ENCODE assay signal across 36 cellular contexts in the genomic region with DNA sequence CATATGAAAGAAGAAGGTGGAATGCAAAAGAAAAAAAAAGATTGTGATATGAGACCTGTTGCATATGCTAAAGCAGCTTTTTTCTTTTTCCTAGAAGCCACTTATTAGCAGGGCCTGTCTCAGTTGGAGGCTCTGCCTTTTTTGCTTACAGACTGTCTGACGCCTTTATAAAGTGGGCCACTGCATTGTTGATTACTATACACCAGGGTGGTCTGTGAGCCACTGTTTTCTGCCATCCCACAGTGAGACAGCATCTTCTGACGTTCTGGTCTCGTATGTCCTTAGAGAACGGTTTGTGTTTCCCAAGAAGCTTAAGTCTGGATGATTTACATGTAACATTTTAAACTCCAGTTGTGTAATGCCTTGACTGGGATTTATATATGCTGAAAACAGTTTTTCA.
"Had no signal": no experiment of that assay in that cellular context is flagged by ENCODE, and none has a peak within 500 bp of the region (broad histone marks: within the 10 kb centered on the region; RNA-seq: fewer than 3 reads in every experiment).

No MANE protein-coding gene starts in this region.

- H3K4me3 Mint-ChIP-seq: activated CD4-positive, alpha-beta memory T cell treated with anti-CD3 and anti-CD28 coated beads for 36 hours; activated CD4-positive, alpha-beta T cell treated with anti-CD3 and anti-CD28 coated beads, Interleukin-2, amount 10 ng/mL, durations not matched to agents 24 days and 14 days; activated naive CD4-positive, alpha-beta T cell treated with anti-CD3 and anti-CD28 coated beads for 36 hours; activated naive CD8-positive, alpha-beta T cell treated with anti-CD3 and anti-CD28 coated beads for 36 hours; activated T-cell treated with anti-CD3 and anti-CD28 coated beads, Interleukin-2, amount 50 U/mL, for 72 hours; brain; immature natural killer cell; natural killer cell; T-helper 1 cell treated with Interleukin-12 subunit alpha and Interleukin-12 subunit beta and Interleukin-4 antibody, amounts not matched to agents 30 μg/mL and 1 μg/mL, for 36 hours had no signal

- ATAC-seq: gastrocnemius medialis, left colon, natural killer cell, psoas muscle, upper lobe of right lung had no signal

- H3K36me3 ChIP-seq: adrenal gland, ascending aorta, cardiac muscle cell, colonic mucosa, gastrocnemius medialis, right atrium auricular region, suprapubic skin, tibial artery, upper lobe of right lung, WERI-Rb-1 had no signal

- H3K4me3 ChIP-seq: adrenal gland, ascending aorta, cardiac muscle cell, colonic mucosa, gastrocnemius medialis, psoas muscle, right atrium auricular region, suprapubic skin, tibial artery, upper lobe of right lung had no signal

- H3K27me3 Mint-ChIP-seq: activated CD4-positive, alpha-beta memory T cell treated with anti-CD3 and anti-CD28 coated beads for 36 hours; activated CD4-positive, alpha-beta T cell treated with anti-CD3 and anti-CD28 coated beads, Interleukin-2, amount 10 ng/mL, durations not matched to agents 24 days and 14 days; activated naive CD8-positive, alpha-beta T cell treated with anti-CD3 and anti-CD28 coated beads for 36 hours; brain had no signal

- H3K9ac ChIP-seq: parathyroid adenoma had no signal

- H3K9me3 ChIP-seq: adrenal gland, ascending aorta, colonic mucosa, gastrocnemius medialis, psoas muscle, right atrium auricular region, suprapubic skin, tibial artery, upper lobe of right lung had no signal

- DNase-seq: activated CD4-positive, alpha-beta memory T cell treated with anti-CD3 and anti-CD28 coated beads for 36 hours; activated CD4-positive, alpha-beta T cell treated with anti-CD3 and anti-CD28 coated beads, Interleukin-2, amount 10 ng/mL, durations not matched to agents 24 days and 14 days; activated CD4-positive, CD25-positive, alpha-beta regulatory T cell treated with anti-CD3 and anti-CD28 coated beads, Interleukin-2, amount 50 U/mL, for 72 hours; activated effector memory CD4-positive, alpha-beta T cell treated with Interleukin-2 at 50 U/mL for 16 hours; activated naive CD4-positive, alpha-beta T cell treated with anti-CD3 and anti-CD28 coated beads for 36 hours; activated naive CD8-positive, alpha-beta T cell treated with anti-CD3 and anti-CD28 coated beads for 36 hours; activated T-cell treated with anti-CD3 and anti-CD28 coated beads, Interleukin-2, amount 50 U/mL, for 72 hours; adrenal gland; cerebellar nuclear complex; colonic mucosa; effector CD8-positive, alpha-beta T cell; gastrocnemius medialis; glutamatergic neuron; hippocampal formation; immature natural killer cell; kidney; left colon; mammary epithelial cell; natural killer cell; nucleus accumbens; psoas muscle; stimulated activated CD4-positive, alpha-beta T cell treated with anti-CD3 and anti-CD28 coated beads, Interleukin-15, amount 100 ng/mL, for 24 hours; stimulated activated CD4-positive, alpha-beta T cell treated with anti-CD3 and anti-CD28 coated beads, Interleukin-2, amount 100 ng/mL, for 24 hours; stimulated activated naive CD4-positive, alpha-beta T cell; SW 1271; T-helper 9 cell; tibial artery; upper lobe of right lung; WERI-Rb-1 had no signal

- H3K4me1 ChIP-seq: adrenal gland, ascending aorta, colonic mucosa, gastrocnemius medialis, parathyroid adenoma, psoas muscle, right atrium auricular region, suprapubic skin, tibial artery, upper lobe of right lung had no signal

- H3K9me3 Mint-ChIP-seq: brain, natural killer cell had no signal

- H2AFZ ChIP-seq: parathyroid adenoma had no signal

- H3K36me3 Mint-ChIP-seq: brain had no signal

- H3K27me3 ChIP-seq: adrenal gland, ascending aorta, cardiac muscle cell, colonic mucosa, gastrocnemius medialis, right atrium auricular region, suprapubic skin, tibial artery, upper lobe of right lung had no signal

- H3K27ac Mint-ChIP-seq: activated CD4-positive, alpha-beta memory T cell treated with anti-CD3 and anti-CD28 coated beads for 36 hours; activated CD4-positive, alpha-beta T cell treated with anti-CD3 and anti-CD28 coated beads, Interleukin-2, amount 10 ng/mL, durations not matched to agents 24 days and 14 days; activated naive CD4-positive, alpha-beta T cell treated with anti-CD3 and anti-CD28 coated beads for 36 hours; activated naive CD8-positive, alpha-beta T cell treated with anti-CD3 and anti-CD28 coated beads for 36 hours; activated T-cell treated with anti-CD3 and anti-CD28 coated beads, Interleukin-2, amount 50 U/mL, for 72 hours; brain; immature natural killer cell; natural killer cell; T-helper 1 cell treated with Interleukin-12 subunit alpha and Interleukin-12 subunit beta and Interleukin-4 antibody, amounts not matched to agents 30 μg/mL and 1 μg/mL, for 36 hours had no signal

- H3K27ac ChIP-seq: adrenal gland, ascending aorta, cardiac muscle cell, colonic mucosa, gastrocnemius medialis, parathyroid adenoma, psoas muscle, right atrium auricular region, suprapubic skin, tibial artery, upper lobe of right lung, WERI-Rb-1 had no signal

- FAIRE-seq: kidney had no signal
